ENCODE assay signal across 27 cellular contexts in the genomic region with DNA sequence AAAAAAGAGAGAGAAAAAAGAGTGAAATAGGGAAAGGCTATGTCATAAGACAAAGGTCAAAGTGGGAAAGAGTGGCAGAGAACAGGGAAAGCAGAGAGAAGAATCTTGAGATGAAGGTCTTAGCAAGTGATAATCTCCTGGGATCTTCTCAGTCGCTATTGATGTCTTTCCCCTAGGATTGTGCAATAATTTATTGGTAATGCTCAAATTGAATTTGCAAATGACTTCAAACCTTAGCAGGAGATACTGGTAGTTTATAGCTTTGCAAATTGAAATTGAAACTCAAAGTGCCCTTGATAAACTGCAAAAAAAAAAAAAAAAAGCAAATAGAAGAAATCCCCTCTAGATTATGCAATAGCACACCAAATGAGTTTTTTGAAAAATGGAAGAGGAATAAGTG. TPM values are rescaled to one million over a fixed set of nuclear protein-coding genes. Genes with fewer than 3 reads are reported as not detected.
"Had no signal": no experiment of that assay in that cellular context is flagged by ENCODE, and none has a peak within 500 bp of the region (broad histone marks: within the 10 kb centered on the region; RNA-seq: fewer than 3 reads in every experiment).

No MANE protein-coding gene starts in this region.

- H3K79me2 ChIP-seq: parathyroid adenoma had no signal

- H3K4me2 ChIP-seq: neural progenitor cell had no signal

- H3K4me3 ChIP-seq: neural progenitor cell, ovary, psoas muscle, right lobe of liver, sigmoid colon, suprapubic skin, testis, tibial artery, transverse colon, upper lobe of right lung, uterus had no signal

- H3K9ac ChIP-seq: neural progenitor cell, parathyroid adenoma had no signal

- FAIRE-seq: small intestine had no signal

- H3K36me3 ChIP-seq: neural progenitor cell, ovary, right lobe of liver, sigmoid colon, suprapubic skin, tibial artery, transverse colon, upper lobe of right lung, uterus had no signal

- H3K27me3 ChIP-seq: neural progenitor cell, ovary, right lobe of liver, sigmoid colon, suprapubic skin, testis, tibial artery, transverse colon, upper lobe of right lung, uterus had no signal

- H3K4me1 ChIP-seq: parathyroid adenoma, psoas muscle, right lobe of liver, sigmoid colon, suprapubic skin, testis, tibial artery, transverse colon, upper lobe of right lung, uterus had no signal

- H2AFZ ChIP-seq: neural progenitor cell, parathyroid adenoma had no signal

- H3K9me3 ChIP-seq: ovary, psoas muscle, right lobe of liver, sigmoid colon, suprapubic skin, testis, tibial artery, transverse colon, upper lobe of right lung, uterus had no signal

- H3K27ac ChIP-seq: neural progenitor cell, ovary, parathyroid adenoma, psoas muscle, right lobe of liver, sigmoid colon, suprapubic skin, testis, tibial artery, transverse colon, upper lobe of right lung, uterus had no signal

- ATAC-seq: natural killer cell; psoas muscle; right cardiac atrium; right lobe of liver; stimulated activated memory B cell treated with anti-CD40 and anti-IgM and Interleukin-4, amounts not matched to agents 10 μg/mL and 1 μg/mL and 100 μg/mL, for 72 hours; stimulated activated naive CD8-positive, alpha-beta T cell treated with anti-CD3 and anti-CD28 coated beads, Interleukin-15, amount 100 ng/mL, for 72 hours; stimulated activated naive CD8-positive, alpha-beta T cell treated with anti-CD3 and anti-CD28 coated beads, Interleukin-15, Interleukin-2, amounts not matched to agents 100 U/mL and 50 U/mL, for 24 hours; upper lobe of right lung had no signal

- DNase-seq: natural killer cell; occipital lobe; ovary; posterior cingulate gyrus; psoas muscle; right cardiac atrium; right lobe of liver; sigmoid colon; small intestine; stimulated activated CD4-positive, alpha-beta T cell treated with anti-CD3 and anti-CD28 coated beads, Interleukin-15, amount 100 ng/mL, for 24 hours; stimulated activated CD4-positive, alpha-beta T cell treated with anti-CD3 and anti-CD28 coated beads, Interleukin-2, amount 100 ng/mL, for 24 hours; stimulated activated CD4-positive, alpha-beta T cell treated with anti-CD3 and anti-CD28 coated beads, Interleukin-4, amount 100 ng/mL, for 1 hour; stimulated activated CD4-positive, alpha-beta T cell treated with anti-CD3 and anti-CD28 coated beads, Interleukin-4, amount 100 ng/mL, for 4 hours; stimulated activated CD8-positive, alpha-beta memory T cell treated with anti-CD3 and anti-CD28 coated beads, Interleukin-4, amount 100 ng/mL, for 48 hours; stimulated activated naive CD4-positive, alpha-beta T cell; stimulated activated naive CD8-positive, alpha-beta T cell treated with anti-CD3 and anti-CD28 coated beads, Interleukin-15, amount 100 ng/mL, for 72 hours; stimulated activated naive CD8-positive, alpha-beta T cell treated with anti-CD3 and anti-CD28 coated beads, Interleukin-15, Interleukin-2, amounts not matched to agents 100 U/mL and 50 U/mL, for 24 hours; substantia nigra; testis; tibial artery; transverse colon; upper lobe of right lung; uterus had no signal

RNA-seq across cellular contexts. Expression of gene MID1, which starts 45.7 kb away (rescaled TPM):
- total RNA-seq: natural killer cell had no signal
